9 cellular contexts compared by ENCODE assay signal in the genomic region with DNA sequence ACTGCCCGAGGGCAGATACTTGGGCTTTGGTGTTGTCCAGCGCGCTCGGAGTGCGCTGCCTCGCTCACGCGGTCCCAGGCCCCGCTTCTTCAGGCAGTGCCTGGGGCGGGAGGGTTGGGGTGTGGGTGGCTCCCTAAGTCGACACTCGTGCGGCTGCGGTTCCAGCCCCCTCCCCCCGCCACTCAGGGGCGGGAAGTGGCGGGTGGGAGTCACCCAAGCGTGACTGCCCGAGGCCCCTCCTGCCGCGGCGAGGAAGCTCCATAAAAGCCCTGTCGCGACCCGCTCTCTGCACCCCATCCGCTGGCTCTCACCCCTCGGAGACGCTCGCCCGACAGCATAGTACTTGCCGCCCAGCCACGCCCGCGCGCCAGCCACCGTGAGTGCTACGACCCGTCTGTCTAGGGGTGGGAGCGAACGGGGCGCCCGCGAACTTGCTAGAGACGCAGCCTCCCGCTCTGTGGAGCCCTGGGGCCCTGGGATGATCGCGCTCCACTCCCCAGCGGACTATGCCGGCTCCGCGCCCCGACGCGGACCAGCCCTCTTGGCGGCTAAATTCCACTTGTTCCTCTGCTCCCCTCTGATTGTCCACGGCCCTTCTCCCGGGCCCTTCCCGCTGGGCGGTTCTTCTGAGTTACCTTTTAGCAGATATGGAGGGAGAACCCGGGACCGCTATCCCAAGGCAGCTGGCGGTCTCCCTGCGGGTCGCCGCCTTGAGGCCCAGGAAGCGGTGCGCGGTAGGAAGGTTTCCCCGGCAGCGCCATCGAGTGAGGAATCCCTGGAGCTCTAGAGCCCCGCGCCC.
A peak's percentile ranks its signal among the peaks of the same experiment; 100 is the strongest.
DNase-seq lines count a peak whose midpoint lies in the region; ATAC-seq lines count a peak whose summit lies in the region.
"Had no signal": no experiment of that assay in that cellular context is flagged by ENCODE, and none has a peak within 500 bp of the region (broad histone marks: within the 10 kb centered on the region; RNA-seq: fewer than 3 reads in every experiment).

A gene (plus strand): TSS at position 291 of the 799 bp plus-strand sequence. CDS start 1,051 bp downstream, outside the sequence.

- ATAC-seq in stimulated activated effector memory CD8-positive, alpha-beta T cell treated with anti-CD3 and anti-CD28 coated beads, Interleukin-12 subunit alpha, Interleukin-12 subunit beta, amount 100 ng/mL, for 72 hours: peak; percentile 39
- ATAC-seq in GM21576 (IDR thresholded peaks at IDR 0.05; ENCODE audit: unreplicated experiment): no peak

- peaks cover 51% of the 10 kb centered on the region for H3K27me3 Mint-ChIP-seq in T-helper 2 cell treated with Interferon-gamma antibody and Interleukin-4, amounts not matched to agents 5 μg/mL and 100 μg/mL, for 36 hours (ENCODE audit: low read depth)

- H3K9me3 Mint-ChIP-seq in T-helper 2 cell treated with Interferon-gamma antibody and Interleukin-4, amounts not matched to agents 5 μg/mL and 100 μg/mL, for 36 hours: no peaks in the 10 kb centered on the region
- no peaks in the 10 kb centered on the region for H3K9me3 Mint-ChIP-seq in stimulated activated effector memory CD8-positive, alpha-beta T cell treated with anti-CD3 and anti-CD28 coated beads, Interleukin-12 subunit alpha, Interleukin-12 subunit beta, amount 100 ng/mL, for 72 hours

- H3K27ac Mint-ChIP-seq in T-helper 2 cell treated with Interferon-gamma antibody and Interleukin-4, amounts not matched to agents 5 μg/mL and 100 μg/mL, for 36 hours: no peak within 1 kb of the TSS
- H3K27ac Mint-ChIP-seq in stimulated activated effector memory CD8-positive, alpha-beta T cell treated with anti-CD3 and anti-CD28 coated beads, Interleukin-12 subunit alpha, Interleukin-12 subunit beta, amount 100 ng/mL, for 72 hours: no peak within 1 kb of the TSS

- H3K36me3 Mint-ChIP-seq in T-helper 2 cell treated with Interferon-gamma antibody and Interleukin-4, amounts not matched to agents 5 μg/mL and 100 μg/mL, for 36 hours (ENCODE audit: low read depth): no peaks in the 10 kb centered on the region
- no peaks in the 10 kb centered on the region for H3K36me3 Mint-ChIP-seq in stimulated activated effector memory CD8-positive, alpha-beta T cell treated with anti-CD3 and anti-CD28 coated beads, Interleukin-12 subunit alpha, Interleukin-12 subunit beta, amount 100 ng/mL, for 72 hours

- H3K4me3 Mint-ChIP-seq in T-helper 2 cell treated with Interferon-gamma antibody and Interleukin-4, amounts not matched to agents 5 μg/mL and 100 μg/mL, for 36 hours: peak within 1 kb of the TSS; percentile 58
- peak within 1 kb of the TSS; percentile 33 for H3K4me3 Mint-ChIP-seq in stimulated activated effector memory CD8-positive, alpha-beta T cell treated with anti-CD3 and anti-CD28 coated beads, Interleukin-12 subunit alpha, Interleukin-12 subunit beta, amount 100 ng/mL, for 72 hours

- peak within 1 kb of the TSS; percentile 40 for H3K4me3 ChIP-seq in iPS-11a (ENCODE audit: low read depth, low read length)
- H3K4me3 ChIP-seq: skin epidermis had no signal

- peaks cover 2% of the 10 kb centered on the region for H3K4me1 Mint-ChIP-seq in T-helper 2 cell treated with Interferon-gamma antibody and Interleukin-4, amounts not matched to agents 5 μg/mL and 100 μg/mL, for 36 hours (ENCODE audit: low read depth)
- H3K4me1 Mint-ChIP-seq in stimulated activated effector memory CD8-positive, alpha-beta T cell treated with anti-CD3 and anti-CD28 coated beads, Interleukin-12 subunit alpha, Interleukin-12 subunit beta, amount 100 ng/mL, for 72 hours: peaks cover 6% of the 10 kb centered on the region

- DNase-seq in DMS 273 (lab: John Stamatoyannopoulos, UW; ENCODE audit: unreplicated experiment): peak; percentile 82
- no peak for DNase-seq in DMS 273 treated with DMSO at 0.1 percent for 48 hours (lab: John Stamatoyannopoulos, UW)
- no peak for DNase-seq in T-helper 2 cell treated with Interferon-gamma antibody and Interleukin-4, amounts not matched to agents 5 μg/mL and 100 μg/mL, for 36 hours (ENCODE audit: low spot score)
- DNase-seq in stimulated activated effector memory CD8-positive, alpha-beta T cell treated with anti-CD3 and anti-CD28 coated beads, Interleukin-12 subunit alpha, Interleukin-12 subunit beta, amount 100 ng/mL, for 72 hours (ENCODE audit: low spot score in 2 of 2): no peak
- DNase-seq in MV-4-11 (lab: John Stamatoyannopoulos, UW): no peak
- no peak for DNase-seq in amniotic stem cell (lab: John Stamatoyannopoulos, UW)
